In the genomic region with DNA sequence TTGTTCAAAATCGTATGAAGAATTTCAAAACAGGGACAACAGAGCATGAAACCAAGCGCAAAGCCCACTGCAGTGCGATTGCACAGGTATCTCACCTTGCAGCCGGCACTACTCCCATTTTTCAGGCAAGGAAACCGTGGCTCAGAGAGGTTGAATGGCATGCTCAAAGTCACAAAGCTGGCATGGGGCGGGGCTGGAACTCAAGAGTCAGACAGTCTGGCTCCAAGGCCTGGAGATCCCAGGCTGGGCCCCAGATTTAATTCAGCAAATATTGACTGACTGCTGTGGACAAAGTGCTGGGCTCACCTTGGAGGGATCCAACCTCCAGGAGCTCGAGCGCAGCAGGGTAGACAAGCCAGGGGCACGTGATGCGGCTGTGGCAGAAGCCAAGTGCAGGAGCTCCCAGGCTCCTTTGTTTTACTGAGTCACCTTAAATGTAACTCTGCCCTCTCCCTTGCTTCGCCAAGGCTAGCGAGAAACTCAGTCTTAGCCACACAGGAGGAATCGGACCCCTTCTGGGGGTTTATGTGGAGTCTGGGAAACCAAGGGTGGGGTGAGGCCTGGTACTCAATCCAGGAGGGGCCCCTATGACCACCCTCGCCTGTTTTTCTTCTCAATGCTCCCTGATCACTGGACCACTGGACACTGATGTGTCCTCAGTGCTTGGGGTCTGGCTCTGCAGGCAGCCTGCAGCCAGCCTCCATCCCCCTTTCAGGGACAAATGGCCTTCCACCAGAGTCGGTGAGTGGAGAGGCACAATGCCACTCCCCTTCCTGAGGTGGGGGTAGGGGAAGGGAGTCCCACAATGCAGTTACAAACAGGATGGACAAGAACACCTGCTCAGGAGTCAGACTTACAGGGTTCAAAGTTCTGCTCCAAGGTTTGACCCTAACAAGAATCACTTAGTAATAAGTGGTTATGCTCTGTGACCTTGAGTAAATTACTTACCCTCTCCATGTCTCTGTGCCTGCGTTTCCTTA, we compare ENCODE assay signal across 9 cellular contexts. TPM values are rescaled to one million over a fixed set of nuclear protein-coding genes. Genes with fewer than 3 reads are reported as not detected.
DNase-seq lines count a peak whose midpoint lies in the region; ATAC-seq, FAIRE-seq and TF ChIP-seq lines count a peak whose summit lies in the region.
"Had no signal": no experiment of that assay in that cellular context is flagged by ENCODE, and none has a peak within 500 bp of the region (broad histone marks: within the 10 kb centered on the region; RNA-seq: fewer than 3 reads in every experiment).

No MANE protein-coding gene starts in this region.

- no peaks in the 10 kb centered on the region for H3K36me3 Mint-ChIP-seq in activated naive CD8-positive, alpha-beta T cell

- DNase-seq in HT-29 (ENCODE audit: low spot score) (peak; percentile 77), HepG2 (ENCODE audit: low spot score) (peak; percentile 99), NCI-H187 (lab: John Stamatoyannopoulos, UW) (no peak), RPMI8226 (no peak), RCC 7860 (ENCODE audit: low spot score) (no peak)

- in situ Hi-C loops in HepG2 (cut with HindIII; ENCODE audit: extremely low pct_ligation_motif_present, low pct_unique_long_range_greater_than_20kb) = loop anchor here (10.0 kb wide), 1 partner anchor 412 kb away; no protein-coding TSS in a partner anchor

- no peaks in the 10 kb centered on the region for H4K20me1 ChIP-seq in HepG2 (ENCODE audit: insufficient read depth, low read length)

- no peaks in the 10 kb centered on the region for H3K9me3 Mint-ChIP-seq in activated naive CD8-positive, alpha-beta T cell (ENCODE audit: low read depth)

- H3K36me3 ChIP-seq in HepG2 (replicated peaks in 1 of 2; ENCODE audit: control insufficient read depth in 1 of 2, insufficient read depth in 2 of 2, low read length in 2 of 2) = no peaks in the 10 kb centered on the region
- H3K36me3 ChIP-seq: ovary had no signal

- intact Hi-C loops in HepG2 (cut with micrococcal nuclease; ENCODE audit: unreplicated experiment) = loop anchor here (1.0 to 10.0 kb wide), 2 partner anchors 61 to 412 kb away; no protein-coding TSS in a partner anchor

- H3K4me1 ChIP-seq in HepG2 (ENCODE audit: insufficient read depth, low read length) = peaks cover 77% of the 10 kb centered on the region

- no peak overlapping the region for H3K27ac Mint-ChIP-seq in activated naive CD8-positive, alpha-beta T cell

- FAIRE-seq in HepG2 (lab: Jason Lieb, UNC) = peak; percentile 99
- no peak for FAIRE-seq in RCC 7860 (lab: Jason Lieb, UNC)

- no TSS peak for BruUV-seq in HepG2 (replicated peaks; lab: Mats Ljungman, UMichigan)

- TF ChIP-seq CTCF in 22Rv1 (IDR thresholded peaks at IDR 0.05) (no peak), HepG2 (CRISPR knock-in tag; IDR thresholded peaks at IDR 0.05) (no peak; the same call in 1 of the 2 replicates)

- peak; percentile 44 to 62 for TF ChIP-seq POLR2A in HepG2 (IDR thresholded peaks at IDR 0.05; ENCODE audit: insufficient read depth in 1 of 2, low read depth in 2 of 2, low read length in 2 of 2)

- peaks cover 22% of the 10 kb centered on the region for H3K4me1 Mint-ChIP-seq in activated naive CD8-positive, alpha-beta T cell (ENCODE audit: low read depth)

- H3K4me2 ChIP-seq in HepG2 (ENCODE audit: low read depth, low read length) = peak overlapping the region; percentile 97

- H3K4me3 Mint-ChIP-seq in activated naive CD8-positive, alpha-beta T cell = peak overlapping the region; percentile 79

- CTCF ChIA-PET in HepG2 (lab: Yijun Ruan, JAX; ENCODE audit: low intra/inter-chr PET ratio, low total read pairs) = no interaction called here

- ATAC-seq in HepG2 (peak; percentile 71), HG02759 (IDR thresholded peaks at IDR 0.05; ENCODE audit: unreplicated experiment) (no peak)

- H3K27me3 ChIP-seq in HepG2 (ENCODE audit: control insufficient read depth in 1 of 2, insufficient read depth in 2 of 2, low read length in 2 of 2) = no peaks in the 10 kb centered on the region; a peak in 1 of 5 replicates
- H3K27me3 ChIP-seq: ovary had no signal

- POLR2A ChIA-PET in HepG2 (lab: Yijun Ruan, JAX) = interaction anchor here (0.5 to 4.2 kb wide), 44 partner anchors 7 to 401 kb away, joined by 3 to 79 read pairs (median 4); a partner anchor contains a TSS

- H3K79me2 ChIP-seq in HepG2 (ENCODE audit: insufficient read depth, low read length) = peaks cover 3% of the 10 kb centered on the region

- WGBS in HepG2 (ENCODE audit: low lambda C conversion rate) = 4% methylated on average over 15 of the region's 16 CpGs

- peak overlapping the region; percentile 95 for H3K9ac ChIP-seq in HepG2 (ENCODE audit: insufficient read depth, low read depth, low read length)

- no peaks in the 10 kb centered on the region for H3K9me3 ChIP-seq in HepG2 (ENCODE audit: low read length)
- H3K9me3 ChIP-seq: ovary had no signal

- TF ChIP-seq RAD21 in HepG2 (CRISPR knock-in tag; IDR thresholded peaks at IDR 0.05) = peak; percentile 75; the same call in 1 of the 2 replicates

- peak overlapping the region; percentile 73 to 87 (median 78) for H3K4me3 ChIP-seq in HepG2 (replicated peaks in 1 of 3; ENCODE audit: insufficient read depth in 1 of 3, low read depth in 2 of 3, low read length in 3 of 3)

- H2AFZ ChIP-seq in HepG2 (ENCODE audit: low read length) = peak overlapping the region; percentile 33

- TF ChIP-seq EP300 in HepG2 (IDR thresholded peaks at IDR 0.05; ENCODE audit: low read depth in 2 of 2, low read length in 2 of 2) = peak; percentile 97 to 99; a peak in 3 of 4 replicates
- peak; percentile 93 for TF ChIP-seq EP300 in HepG2 (CRISPR knock-in tag; IDR thresholded peaks at IDR 0.05; ENCODE audit: borderline replicate concordance)

- H3K27ac ChIP-seq in 22Rv1 = peak overlapping the region; percentile 100
- H3K27ac ChIP-seq in HepG2 (ENCODE audit: extremely low read length, insufficient read depth, low read length) = peak overlapping the region; percentile 97

- H3K27me3 Mint-ChIP-seq in activated naive CD8-positive, alpha-beta T cell = peaks cover 3% of the 10 kb centered on the region

RNA-seq across cellular contexts. Expression of a gene that starts 3.9 kb away (rescaled TPM):
- total RNA-seq in HT-29 (2014; rRNA removed; shearing (Covaris generic)) = 37.5 and 44.9 TPM in 2 replicates
- 35.7 and 64.8 TPM in 2 replicates for total RNA-seq in HepG2 (2016; rRNA removed; fragmentation: Illumina TruSeq; extraction: Trizol)
- total RNA-seq in HepG2 (2016; cell fraction: cytosol; rRNA removed; fragmentation: Illumina TruSeq; extraction: Trizol; ENCODE audit: low read depth) = 38.7 and 45.5 TPM in 2 replicates
- 31.6 and 65.5 TPM in 2 replicates for total RNA-seq in HepG2 (2016; cell fraction: insoluble cytoplasmic fraction; rRNA removed; fragmentation: Illumina TruSeq; extraction: Trizol)
- 64.2 and 68.5 TPM in 2 replicates for total RNA-seq in HepG2 (2016; cell fraction: membrane; rRNA removed; fragmentation: Illumina TruSeq; extraction: Trizol)
- 65.8 and 68.8 TPM in 2 replicates for total RNA-seq in HepG2 (2016; cell fraction: nucleus; rRNA removed; fragmentation: Illumina TruSeq; extraction: Trizol)
- 36.1 and 38.1 TPM in 2 replicates for polyA plus RNA-seq in HepG2 (2011; rRNA removed)
- polyA plus RNA-seq in HepG2 (2011; cell fraction: cytosol; rRNA removed) = 16.3 and 29.3 TPM in 2 replicates
- polyA plus RNA-seq in HepG2 (2011; cell fraction: nucleus; rRNA removed) = 301 and 348 TPM in 2 replicates
- polyA plus RNA-seq in HepG2 (2012) = 22.4 and 25.0 TPM in 2 replicates
- 38.7 and 44.0 TPM in 2 replicates for polyA plus RNA-seq in HepG2 (2016; cell fraction: cytosol; fragmentation: Illumina TruSeq; extraction: Trizol; ENCODE audit: low read depth)
- polyA plus RNA-seq in HepG2 (2016; cell fraction: insoluble cytoplasmic fraction; fragmentation: Illumina TruSeq; extraction: Trizol; ENCODE audit: low read depth) = 36.7 and 39.9 TPM in 2 replicates
- polyA plus RNA-seq in HepG2 (2016; cell fraction: membrane; fragmentation: Illumina TruSeq; extraction: Trizol; ENCODE audit: low read depth) = 62.1 and 66.1 TPM in 2 replicates
- 150 and 152 TPM in 2 replicates for polyA plus RNA-seq in HepG2 (2016; cell fraction: nucleus; fragmentation: Illumina TruSeq; extraction: Trizol; ENCODE audit: insufficient read depth, low read depth)
- 11.3 and 57.4 TPM in 2 replicates for polyA minus RNA-seq in HepG2 (2011; rRNA and poly(A)+ RNA removed; ENCODE audit: low replicate concordance)
- 12.1 and 17.9 TPM in 2 replicates for polyA minus RNA-seq in HepG2 (2011; cell fraction: cytosol; rRNA and poly(A)+ RNA removed)
- 52.6 and 68.2 TPM in 2 replicates for polyA minus RNA-seq in HepG2 (2011; cell fraction: nucleus; rRNA and poly(A)+ RNA removed)

RNA-seq across cellular contexts. Expression of a gene that starts 10.6 kb away (rescaled TPM):
- 25.6 and 25.8 TPM in 2 replicates for total RNA-seq in HT-29 (2014; rRNA removed; shearing (Covaris generic))
- 0.41 and 0.95 TPM in 2 replicates for total RNA-seq in HepG2 (2016; rRNA removed; fragmentation: Illumina TruSeq; extraction: Trizol)
- total RNA-seq in HepG2 (2016; cell fraction: cytosol; rRNA removed; fragmentation: Illumina TruSeq; extraction: Trizol; ENCODE audit: low read depth) = 0.88 and 1.1 TPM in 2 replicates
- 0.54 and 0.71 TPM in 2 replicates for total RNA-seq in HepG2 (2016; cell fraction: insoluble cytoplasmic fraction; rRNA removed; fragmentation: Illumina TruSeq; extraction: Trizol)
- 0.90 and 1.3 TPM in 2 replicates for total RNA-seq in HepG2 (2016; cell fraction: membrane; rRNA removed; fragmentation: Illumina TruSeq; extraction: Trizol)
- total RNA-seq in HepG2 (2016; cell fraction: nucleus; rRNA removed; fragmentation: Illumina TruSeq; extraction: Trizol) = 1.1 and 1.6 TPM in 2 replicates
- polyA plus RNA-seq in HepG2 (2011; rRNA removed) = 0.05 and 0.11 TPM in 2 replicates
- 0.04 and 0.09 TPM in 2 replicates for polyA plus RNA-seq in HepG2 (2011; cell fraction: cytosol; rRNA removed)
- polyA plus RNA-seq in HepG2 (2011; cell fraction: nucleus; rRNA removed) = 0.23 and 0.35 TPM in 2 replicates
- 0.09 and 0.15 TPM in 2 replicates for polyA plus RNA-seq in HepG2 (2012)
- 0.40 and 0.55 TPM in 2 replicates for polyA plus RNA-seq in HepG2 (2016; cell fraction: cytosol; fragmentation: Illumina TruSeq; extraction: Trizol; ENCODE audit: low read depth)
- polyA plus RNA-seq in HepG2 (2016; cell fraction: insoluble cytoplasmic fraction; fragmentation: Illumina TruSeq; extraction: Trizol; ENCODE audit: low read depth) = 1.2 and 1.4 TPM in 2 replicates
- 0.73 and 0.91 TPM in 2 replicates for polyA plus RNA-seq in HepG2 (2016; cell fraction: membrane; fragmentation: Illumina TruSeq; extraction: Trizol; ENCODE audit: low read depth)
- 1.2 and 1.7 TPM in 2 replicates for polyA plus RNA-seq in HepG2 (2016; cell fraction: nucleus; fragmentation: Illumina TruSeq; extraction: Trizol; ENCODE audit: insufficient read depth, low read depth)
- 0.35 and 1.4 TPM in 2 replicates for polyA minus RNA-seq in HepG2 (2011; rRNA and poly(A)+ RNA removed; ENCODE audit: low replicate concordance)
- 0.20 and 0.53 TPM in 2 replicates for polyA minus RNA-seq in HepG2 (2011; cell fraction: cytosol; rRNA and poly(A)+ RNA removed)
- 1.1 and 3.2 TPM in 2 replicates for polyA minus RNA-seq in HepG2 (2011; cell fraction: nucleus; rRNA and poly(A)+ RNA removed)

RNA-seq across cellular contexts. Expression of a gene that starts 17.4 kb away (rescaled TPM):
- 0.05 and 0.57 TPM in 2 replicates for total RNA-seq in HT-29 (2014; rRNA removed; shearing (Covaris generic))
- total RNA-seq in HepG2 (2016; rRNA removed; fragmentation: Illumina TruSeq; extraction: Trizol) = 0.02 TPM in 1 of 2 replicates, not detected in the other
- not detected in 2 replicates for total RNA-seq in HepG2 (2016; cell fraction: cytosol; rRNA removed; fragmentation: Illumina TruSeq; extraction: Trizol; ENCODE audit: low read depth)
- total RNA-seq in HepG2 (2016; cell fraction: insoluble cytoplasmic fraction; rRNA removed; fragmentation: Illumina TruSeq; extraction: Trizol) = not detected in 2 replicates
- total RNA-seq in HepG2 (2016; cell fraction: membrane; rRNA removed; fragmentation: Illumina TruSeq; extraction: Trizol) = not detected in 2 replicates
- not detected in 2 replicates for total RNA-seq in HepG2 (2016; cell fraction: nucleus; rRNA removed; fragmentation: Illumina TruSeq; extraction: Trizol)
- polyA plus RNA-seq in HepG2 (2011; rRNA removed) = 0.01 TPM in 1 of 2 replicates, not detected in the other
- polyA plus RNA-seq in HepG2 (2011; cell fraction: cytosol; rRNA removed) = 0.01 TPM in 1 of 2 replicates, not detected in the other
- 0.02 and 0.08 TPM in 2 replicates for polyA plus RNA-seq in HepG2 (2011; cell fraction: nucleus; rRNA removed)
- not detected in 2 replicates for polyA plus RNA-seq in HepG2 (2012)
- not detected in 2 replicates for polyA plus RNA-seq in HepG2 (2016; cell fraction: cytosol; fragmentation: Illumina TruSeq; extraction: Trizol; ENCODE audit: low read depth)
- polyA plus RNA-seq in HepG2 (2016; cell fraction: insoluble cytoplasmic fraction; fragmentation: Illumina TruSeq; extraction: Trizol; ENCODE audit: low read depth) = not detected in 2 replicates
- not detected in 2 replicates for polyA plus RNA-seq in HepG2 (2016; cell fraction: membrane; fragmentation: Illumina TruSeq; extraction: Trizol; ENCODE audit: low read depth)
- not detected in 2 replicates for polyA plus RNA-seq in HepG2 (2016; cell fraction: nucleus; fragmentation: Illumina TruSeq; extraction: Trizol; ENCODE audit: insufficient read depth, low read depth)
- polyA minus RNA-seq in HepG2 (2011; rRNA and poly(A)+ RNA removed; ENCODE audit: low replicate concordance) = not detected in 2 replicates
- not detected in 2 replicates for polyA minus RNA-seq in HepG2 (2011; cell fraction: cytosol; rRNA and poly(A)+ RNA removed)
- not detected in 2 replicates for polyA minus RNA-seq in HepG2 (2011; cell fraction: nucleus; rRNA and poly(A)+ RNA removed)

RNA-seq across cellular contexts. Expression of a gene that starts 34.8 kb away (rescaled TPM):
- total RNA-seq in HT-29 (2014; rRNA removed; shearing (Covaris generic)) = not detected in 2 replicates
- total RNA-seq in HepG2 (2016; rRNA removed; fragmentation: Illumina TruSeq; extraction: Trizol) = 0.24 and 0.36 TPM in 2 replicates
- total RNA-seq in HepG2 (2016; cell fraction: cytosol; rRNA removed; fragmentation: Illumina TruSeq; extraction: Trizol; ENCODE audit: low read depth) = not detected in 2 replicates
- total RNA-seq in HepG2 (2016; cell fraction: insoluble cytoplasmic fraction; rRNA removed; fragmentation: Illumina TruSeq; extraction: Trizol) = 0.09 and 0.32 TPM in 2 replicates
- 0.41 TPM in 1 of 2 replicates, not detected in the other for total RNA-seq in HepG2 (2016; cell fraction: membrane; rRNA removed; fragmentation: Illumina TruSeq; extraction: Trizol)
- total RNA-seq in HepG2 (2016; cell fraction: nucleus; rRNA removed; fragmentation: Illumina TruSeq; extraction: Trizol) = 0.47 and 1.0 TPM in 2 replicates
- polyA plus RNA-seq in HepG2 (2011; rRNA removed) = 0.18 and 0.22 TPM in 2 replicates
- 0.12 and 0.13 TPM in 2 replicates for polyA plus RNA-seq in HepG2 (2011; cell fraction: cytosol; rRNA removed)
- 0.69 and 1.0 TPM in 2 replicates for polyA plus RNA-seq in HepG2 (2011; cell fraction: nucleus; rRNA removed)
- 0.48 and 0.56 TPM in 2 replicates for polyA plus RNA-seq in HepG2 (2012)
- polyA plus RNA-seq in HepG2 (2016; cell fraction: cytosol; fragmentation: Illumina TruSeq; extraction: Trizol; ENCODE audit: low read depth) = not detected in 2 replicates
- polyA plus RNA-seq in HepG2 (2016; cell fraction: insoluble cytoplasmic fraction; fragmentation: Illumina TruSeq; extraction: Trizol; ENCODE audit: low read depth) = 0.36 and 0.41 TPM in 2 replicates
- polyA plus RNA-seq in HepG2 (2016; cell fraction: membrane; fragmentation: Illumina TruSeq; extraction: Trizol; ENCODE audit: low read depth) = 0.07 TPM in 1 of 2 replicates, not detected in the other
- polyA plus RNA-seq in HepG2 (2016; cell fraction: nucleus; fragmentation: Illumina TruSeq; extraction: Trizol; ENCODE audit: insufficient read depth, low read depth) = 0.93 and 1.1 TPM in 2 replicates
- 0.33 TPM in 1 of 2 replicates, not detected in the other for polyA minus RNA-seq in HepG2 (2011; rRNA and poly(A)+ RNA removed; ENCODE audit: low replicate concordance)
- not detected in 2 replicates for polyA minus RNA-seq in HepG2 (2011; cell fraction: cytosol; rRNA and poly(A)+ RNA removed)
- 0.52 and 0.75 TPM in 2 replicates for polyA minus RNA-seq in HepG2 (2011; cell fraction: nucleus; rRNA and poly(A)+ RNA removed)

Comparison
In these comparisons a context has a peak if more than half of its experiments do, and no peak if none do; other contexts are left out.
1. DNase-seq: peak in HT-29 (single experiment) and HepG2 (single experiment); none in NCI-H187 (0 of 2), RPMI8226 (single experiment) and RCC 7860 (single experiment).
2. RNA of a gene that starts 10.6 kb away (total RNA-seq): 25.6 to 25.8 TPM in HT-29; 0.41 to 1.6 TPM in HepG2; every median in the first group is over 10 times any median in the second.